Comparison of ENCODE assay signal across 4 cellular contexts in genomic region chr2:224215611-224216010, GRCh38.
DNase-seq lines count a peak whose midpoint lies in the region; TF ChIP-seq lines count a peak whose summit lies in the region.
"Not testable (repeated sequence)": the region's sequence is repeated elsewhere in the genome, so short reads cannot be mapped to it uniquely, and the experiment has no call there.

No MANE protein-coding gene starts in this region.

- not testable (repeated sequence) for H2BK5ac ChIP-seq in H9 (ENCODE audit: insufficient read length, low read length)
- H2BK5ac ChIP-seq in mesendoderm (ENCODE audit: low read length) = peak overlapping the region; percentile 98

- not testable (repeated sequence) for H2AFZ ChIP-seq in H9 (ENCODE audit: low read length)

- H3K4me3 ChIP-seq in endodermal cell (ENCODE audit: low read length) = peak overlapping the region; percentile 24
- H3K4me3 ChIP-seq in mesendoderm (ENCODE audit: low read length) = not testable (repeated sequence)

- not testable (repeated sequence) for H3K18ac ChIP-seq in H9 (ENCODE audit: insufficient read length, low read depth, low read length)
- H3K18ac ChIP-seq in mesendoderm (ENCODE audit: low read length) = peak overlapping the region; percentile 86

- H3K9me3 Mint-ChIP-seq in H9, endodermal cell, nephron progenitor cell: not testable (repeated sequence)

- not testable (repeated sequence) for H2BK12ac ChIP-seq in H9 (ENCODE audit: insufficient read length, low read depth, low read length)

- H4K20me1 ChIP-seq in H9 (ENCODE audit: control insufficient read depth, insufficient read depth, insufficient read length) = not testable (repeated sequence)

- peaks cover 16 to 30% of the 10 kb centered on the region in 2 experiments for H3K4me1 Mint-ChIP-seq in H9
- H3K4me1 Mint-ChIP-seq in endodermal cell = peaks cover 64% of the 10 kb centered on the region
- peaks cover 30% of the 10 kb centered on the region for H3K4me1 Mint-ChIP-seq in nephron progenitor cell

- no CpG with 5 or more reads among the region's 3 CpGs for WGBS in H9 (ENCODE audit: extremely low coverage, insufficient read length, low lambda C conversion rate)
- 40 to 64% methylated on average over 3 of the region's 3 CpGs for WGBS in endodermal cell (ENCODE audit: insufficient coverage in 1 of 2, insufficient read length in 1 of 2), 2 experiments
- WGBS in mesendoderm (ENCODE audit: extremely low coverage, insufficient coverage, low lambda C conversion rate) = no CpG with 5 or more reads among the region's 3 CpGs

- not testable (repeated sequence) for H2BK20ac ChIP-seq in H9 (ENCODE audit: low read depth, low read length, poor library complexity, severe bottlenecking)

- H4K91ac ChIP-seq in H9 (ENCODE audit: insufficient read length, low read depth, low read length) = not testable (repeated sequence)

- H3K27me3 ChIP-seq in H9 (ENCODE audit: insufficient read depth, low read length); endodermal cell (ENCODE audit: control insufficient read depth, insufficient read depth, low read length, poor library complexity, severe bottlenecking); mesendoderm (ENCODE audit: insufficient read depth, low read length, poor library complexity): not testable (repeated sequence)

- not testable (repeated sequence) for H3K14ac ChIP-seq in H9 (ENCODE audit: insufficient read depth, low read length)

- not testable (repeated sequence) for H3K4me3 Mint-ChIP-seq in H9, nephron progenitor cell
- peak overlapping the region; percentile 17 for H3K4me3 Mint-ChIP-seq in endodermal cell

- not testable (repeated sequence) for H3K9ac ChIP-seq in H9 (ENCODE audit: extremely low read depth, insufficient read length, low read length); endodermal cell (ENCODE audit: extremely low read depth, low read length, poor library complexity, severe bottlenecking)
- H3K9ac ChIP-seq in mesendoderm (ENCODE audit: low read length) = peak overlapping the region; percentile 64

- H3K36me3 Mint-ChIP-seq in H9 (ENCODE audit: insufficient read depth in 1 of 3, low read depth in 3 of 3); endodermal cell (ENCODE audit: low read depth); nephron progenitor cell (ENCODE audit: low read depth): not testable (repeated sequence)

- H4K8ac ChIP-seq in H9 (replicated peaks; ENCODE audit: insufficient read length, low read depth, low read length); mesendoderm (ENCODE audit: low read depth, low read length): not testable (repeated sequence)

- not testable (repeated sequence) for H3K27me3 Mint-ChIP-seq in H9 (ENCODE audit: low read depth); endodermal cell (ENCODE audit: insufficient read depth); nephron progenitor cell (ENCODE audit: low read depth, poor library complexity)

- H2BK15ac ChIP-seq in H9 (ENCODE audit: low read depth, low read length); mesendoderm (replicated peaks; ENCODE audit: low read depth): not testable (repeated sequence)

- peak overlapping the region in 2 of 3 experiments; percentile 81 to 85; a peak in 3 of 7 replicates for H3K27ac Mint-ChIP-seq in H9
- H3K27ac Mint-ChIP-seq in endodermal cell = peak overlapping the region; percentile 92
- H3K27ac Mint-ChIP-seq in nephron progenitor cell = peak overlapping the region; percentile 8

- not testable (repeated sequence) for H3K4me1 ChIP-seq in H9 (ENCODE audit: insufficient read depth, low read length)
- H3K4me1 ChIP-seq in endodermal cell (ENCODE audit: control insufficient read depth, insufficient read depth, low read length) = peaks cover 21% of the 10 kb centered on the region
- H3K4me1 ChIP-seq in mesendoderm (ENCODE audit: control insufficient read depth, low read depth, low read length) = peaks cover 19% of the 10 kb centered on the region

- not testable (repeated sequence) for H3K56ac ChIP-seq in H9 (ENCODE audit: insufficient read length, low read depth, low read length)
- H3K56ac ChIP-seq in mesendoderm (ENCODE audit: low read length) = peak overlapping the region; percentile 83

- not testable (repeated sequence) for H4K5ac ChIP-seq in H9 (ENCODE audit: insufficient read length, low read depth, low read length)
- H4K5ac ChIP-seq in mesendoderm (ENCODE audit: low read length) = peak overlapping the region; percentile 92

- not testable (repeated sequence) for H3K4me2 ChIP-seq in H9 (ENCODE audit: insufficient read depth, insufficient read length, low read length); mesendoderm (ENCODE audit: low read length)

- not testable (repeated sequence) for TF ChIP-seq CTCF in H9 (conservative IDR thresholded peaks at IDR 0.05); endodermal cell (conservative IDR thresholded peaks at IDR 0.05); nephron progenitor cell (IDR thresholded peaks at IDR 0.05)

- not testable (repeated sequence) for H3K36me3 ChIP-seq in endodermal cell (ENCODE audit: control insufficient read depth, insufficient read depth, low read length); mesendoderm (ENCODE audit: control insufficient read depth, insufficient read depth, low read length)

- DNase-seq in H9 (peak; percentile 33), endodermal cell (peak; percentile 83), mesendoderm (peak; percentile 75)
- DNase-seq in nephron progenitor cell = not testable (repeated sequence)

- H3K79me2 ChIP-seq in H9 (ENCODE audit: insufficient read depth, low read length); mesendoderm (ENCODE audit: control insufficient read depth, insufficient read depth, low read length): not testable (repeated sequence)

- not testable (repeated sequence) for H3K79me1 ChIP-seq in H9 (ENCODE audit: insufficient read depth, low read depth, low read length, poor library complexity, severe bottlenecking); mesendoderm (ENCODE audit: low read length)

- H3K23ac ChIP-seq in H9 (ENCODE audit: insufficient read length, low read depth, low read length); mesendoderm (ENCODE audit: low read length): not testable (repeated sequence)

- not testable (repeated sequence) for H2AK5ac ChIP-seq in H9 (ENCODE audit: insufficient read length, low read length)
- H2AK5ac ChIP-seq in mesendoderm (ENCODE audit: low read length) = peak overlapping the region; percentile 83

- not testable (repeated sequence) for H3T11ph ChIP-seq in H9 (ENCODE audit: low read length)

- H3K23me2 ChIP-seq in H9 (ENCODE audit: insufficient read length, low read depth, low read length, poor library complexity, severe bottlenecking) = not testable (repeated sequence)

- not testable (repeated sequence) for H3K27ac ChIP-seq in H9 (ENCODE audit: insufficient read length, low read depth, low read length); endodermal cell (ENCODE audit: low read depth, low read length)
- peak overlapping the region; percentile 87 for H3K27ac ChIP-seq in mesendoderm (ENCODE audit: low read depth, low read length)

- H3K9me3 ChIP-seq in H9 (ENCODE audit: control insufficient read depth, low read depth, low read length) = not testable (repeated sequence)
- peaks cover 17% of the 10 kb centered on the region for H3K9me3 ChIP-seq in endodermal cell (ENCODE audit: control insufficient read depth, low read length)

- not testable (repeated sequence) for H3K4ac ChIP-seq in H9 (ENCODE audit: low read depth, low read length)
- peak overlapping the region; percentile 95 for H3K4ac ChIP-seq in mesendoderm (ENCODE audit: low read depth, low read length)

- not testable (repeated sequence) for H2BK120ac ChIP-seq in H9 (ENCODE audit: low read depth, low read length, poor library complexity, severe bottlenecking)
- H2BK120ac ChIP-seq in mesendoderm (ENCODE audit: low read depth, low read length) = peak overlapping the region; percentile 95

Comparison
In these comparisons a context has a peak if more than half of its experiments do, and no peak if none do; other contexts are left out.
1. H3K27ac Mint-ChIP-seq: peak in every context shown above with its lines; median percentile 92 in endodermal cell; 83 in H9; 8 in nephron progenitor cell.